In the genomic region with DNA sequence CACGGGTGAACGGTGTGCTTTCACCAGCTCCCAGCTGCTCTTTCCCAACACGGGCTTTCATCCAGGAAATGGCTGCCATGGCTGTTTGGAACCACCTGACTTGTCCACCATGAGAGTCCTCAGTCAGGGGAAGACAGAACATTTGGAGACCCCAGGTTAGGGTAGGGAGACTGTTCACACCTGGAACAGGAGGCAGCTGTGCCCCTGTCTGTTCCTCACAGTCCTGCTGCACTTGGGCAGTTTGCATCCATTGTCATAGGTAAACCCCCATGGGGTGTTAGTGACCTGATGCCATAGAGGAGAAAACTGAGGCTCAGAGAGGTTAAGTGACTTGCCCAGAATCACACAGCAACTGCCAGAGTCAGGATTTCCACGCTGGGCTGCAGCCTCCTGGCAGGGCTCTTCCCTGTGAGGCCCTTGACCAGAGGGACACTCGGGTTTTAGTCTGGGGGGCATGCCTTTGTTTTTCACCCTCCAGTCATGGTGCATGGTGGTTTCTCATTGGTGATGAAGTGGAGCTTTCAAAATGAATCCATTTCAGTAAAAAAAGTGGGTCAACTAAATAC, we compare ENCODE assay signal across 12 cellular contexts. TPM values are rescaled to one million over a fixed set of nuclear protein-coding genes. Genes with fewer than 3 reads are reported as not detected.
A peak's percentile ranks its signal among the peaks of the same experiment; 100 is the strongest.
DNase-seq lines count a peak whose midpoint lies in the region; ATAC-seq and TF ChIP-seq lines count a peak whose summit lies in the region.
"Had no signal": no experiment of that assay in that cellular context is flagged by ENCODE, and none has a peak within 500 bp of the region (broad histone marks: within the 10 kb centered on the region; RNA-seq: fewer than 3 reads in every experiment).

No MANE protein-coding gene starts in this region.

- peaks cover 48% of the 10 kb centered on the region for H3K9me3 Mint-ChIP-seq in endodermal cell

- H2AFZ ChIP-seq in parathyroid adenoma = no peak overlapping the region

- TF ChIP-seq CTCF in endodermal cell (conservative IDR thresholded peaks at IDR 0.05) (no peak), parathyroid adenoma (IDR thresholded peaks at IDR 0.05) (no peak)

- no peak overlapping the region for H3K4me3 ChIP-seq in BLaER1 treated with 17β-estradiol and CSF1 and Interleukin-3, amounts not matched to agents 10 nM and 100 nM
- no peak overlapping the region for H3K4me3 ChIP-seq in HUES6 (ENCODE audit: low read depth, low read length)
- no peak overlapping the region for H3K4me3 ChIP-seq in endodermal cell (ENCODE audit: low read length)
- H3K4me3 ChIP-seq in parathyroid adenoma (ENCODE audit: low read depth, low read length) = no peak overlapping the region

- peak overlapping the region; percentile 87 for H3K27ac Mint-ChIP-seq in endodermal cell
- H3K27ac Mint-ChIP-seq: B cell; CD4-positive, alpha-beta T cell; HFFc6 had no signal

- H3K36me3 ChIP-seq in BLaER1 treated with 17β-estradiol and CSF1 and Interleukin-3, amounts not matched to agents 10 nM and 100 nM = no peaks in the 10 kb centered on the region; a peak in 2 of 22 replicates
- H3K36me3 ChIP-seq in HUES6 (ENCODE audit: control insufficient read depth, insufficient read depth, low read length) (no peaks in the 10 kb centered on the region), endodermal cell (ENCODE audit: control insufficient read depth, insufficient read depth, low read length) (peaks cover 8% of the 10 kb centered on the region), parathyroid adenoma (ENCODE audit: control insufficient read depth, insufficient read depth, low read length) (no peaks in the 10 kb centered on the region)

- intact Hi-C loops in left ventricle myocardium superior (cut with micrococcal nuclease) = no loop called here

- H3K4me3 Mint-ChIP-seq in endodermal cell = no peak overlapping the region
- H3K4me3 Mint-ChIP-seq: B cell; CD4-positive, alpha-beta T cell; HFFc6 had no signal

- H3K36me3 Mint-ChIP-seq in endodermal cell (ENCODE audit: low read depth) = peaks cover 37% of the 10 kb centered on the region

- no peaks in the 10 kb centered on the region for H4K20me1 ChIP-seq in BLaER1 treated with 17β-estradiol and CSF1 and Interleukin-3, amounts not matched to agents 10 nM and 100 nM

- H3K4me1 Mint-ChIP-seq in endodermal cell = peaks cover 15% of the 10 kb centered on the region
- H3K4me1 Mint-ChIP-seq: B cell had no signal

- peak; percentile 33 for DNase-seq in endodermal cell
- no peak for DNase-seq in left ventricle myocardium superior
- no peak for DNase-seq in glomerular visceral epithelial cell (ENCODE audit: extremely low spot score)
- DNase-seq: Caco-2; CD4-positive, alpha-beta T cell; HFFc6 had no signal

- H3K27me3 Mint-ChIP-seq in endodermal cell (ENCODE audit: insufficient read depth) = no peaks in the 10 kb centered on the region
- H3K27me3 Mint-ChIP-seq: B cell; CD4-positive, alpha-beta T cell had no signal

- H3K9ac ChIP-seq in BLaER1 treated with 17β-estradiol and CSF1 and Interleukin-3, amounts not matched to agents 10 nM and 100 nM = no peak overlapping the region
- H3K9ac ChIP-seq in HUES6 (ENCODE audit: low read length) = peak overlapping the region; percentile 46
- H3K9ac ChIP-seq in endodermal cell (ENCODE audit: extremely low read depth, low read length, poor library complexity, severe bottlenecking) = no peak overlapping the region
- no peak overlapping the region for H3K9ac ChIP-seq in parathyroid adenoma

- H3K27me3 ChIP-seq in BLaER1 treated with 17β-estradiol and CSF1 and Interleukin-3, amounts not matched to agents 10 nM and 100 nM = no peaks in the 10 kb centered on the region
- no peaks in the 10 kb centered on the region for H3K27me3 ChIP-seq in HUES6 (ENCODE audit: control insufficient read depth, insufficient read depth, low read length)
- no peaks in the 10 kb centered on the region for H3K27me3 ChIP-seq in endodermal cell (ENCODE audit: control insufficient read depth, insufficient read depth, low read length, poor library complexity, severe bottlenecking)
- H3K27me3 ChIP-seq in parathyroid adenoma (ENCODE audit: control insufficient read depth, insufficient read depth, low read length) = no peaks in the 10 kb centered on the region

- H3K4me1 ChIP-seq in BLaER1 treated with 17β-estradiol and CSF1 and Interleukin-3, amounts not matched to agents 10 nM and 100 nM = peaks cover 0 to 33% (median 16%) of the 10 kb centered on the region in 10 experiments; a peak in 12 of 20 replicates
- H3K4me1 ChIP-seq in HUES6 (ENCODE audit: control insufficient read depth, insufficient read depth, low read length) (peaks cover 21% of the 10 kb centered on the region), endodermal cell (ENCODE audit: control insufficient read depth, insufficient read depth, low read length) (no peaks in the 10 kb centered on the region), parathyroid adenoma (peaks cover 6% of the 10 kb centered on the region)
- H3K4me1 ChIP-seq: Caco-2 had no signal

- ATAC-seq in GM21528 (IDR thresholded peaks at IDR 0.05; ENCODE audit: low FRiP score, unreplicated experiment) (no peak), left ventricle myocardium superior (no peak)

- no peaks in the 10 kb centered on the region for H3K79me2 ChIP-seq in parathyroid adenoma

- WGBS in endodermal cell (ENCODE audit: insufficient coverage in 1 of 2, insufficient read length in 1 of 2), 2 experiments = 91 to 97% methylated on average over 4 to 5 of the region's 5 CpGs

- peaks cover 33 to 58% (median 39%) of the 10 kb centered on the region in 11 experiments for H3K9me3 ChIP-seq in BLaER1 treated with 17β-estradiol and CSF1 and Interleukin-3, amounts not matched to agents 10 nM and 100 nM (replicated peaks in 1 of 11)
- H3K9me3 ChIP-seq in HUES6 (ENCODE audit: control insufficient read depth, insufficient read depth, low read depth, low read length) (peaks cover 11% of the 10 kb centered on the region), endodermal cell (ENCODE audit: control insufficient read depth, low read length) (peaks cover 38% of the 10 kb centered on the region), parathyroid adenoma (ENCODE audit: control insufficient read depth, low read length) (no peaks in the 10 kb centered on the region)
- H3K9me3 ChIP-seq: Caco-2 had no signal

- peak overlapping the region in 7 of 11 experiments; percentile 3 to 52 (median 48); a peak in 11 of 22 replicates for H3K4me2 ChIP-seq in BLaER1 treated with 17β-estradiol and CSF1 and Interleukin-3, amounts not matched to agents 10 nM and 100 nM
- peak overlapping the region; percentile 28 for H3K4me2 ChIP-seq in parathyroid adenoma (ENCODE audit: low read length)

- H3K27ac ChIP-seq in BLaER1 treated with 17β-estradiol and CSF1 and Interleukin-3, amounts not matched to agents 10 nM and 100 nM = peak overlapping the region in 1 of 11 experiments; percentile 16; a peak in 1 of 22 replicates
- H3K27ac ChIP-seq in HUES6 (ENCODE audit: low read depth, low read length) = peak overlapping the region; percentile 22; the same call in 1 of the 2 replicates
- H3K27ac ChIP-seq in endodermal cell (ENCODE audit: low read depth, low read length) = no peak overlapping the region
- no peak overlapping the region for H3K27ac ChIP-seq in parathyroid adenoma
- H3K27ac ChIP-seq: C4-2B had no signal

RNA-seq across cellular contexts. Expression of gene TRMT44, which starts 54.5 kb away (rescaled TPM):
- total RNA-seq in endodermal cell (100 to 1,000 TPM in 1 of 2 donors, 10 to 100 TPM in 1; 45.9 to 114 TPM), left ventricle myocardium superior (8.4 TPM)
- polyA plus RNA-seq in endodermal cell (2013, experiment 1 of 2) = 27.2 TPM
- polyA plus RNA-seq in endodermal cell (2013, experiment 2 of 2) = 32.3 TPM

RNA-seq across cellular contexts. Expression of gene ACOX3, which starts 54.5 kb away (rescaled TPM):
- total RNA-seq in endodermal cell (100 to 1,000 TPM in 1 of 2 donors, 10 to 100 TPM in 1; 55.1 to 146 TPM), left ventricle myocardium superior (25.8 TPM)
- 23.7 TPM for polyA plus RNA-seq in endodermal cell (2013, experiment 1 of 2)
- 23.1 TPM for polyA plus RNA-seq in endodermal cell (2013, experiment 2 of 2)
